ENCODE assay signal across 13 cellular contexts in the genomic region with DNA sequence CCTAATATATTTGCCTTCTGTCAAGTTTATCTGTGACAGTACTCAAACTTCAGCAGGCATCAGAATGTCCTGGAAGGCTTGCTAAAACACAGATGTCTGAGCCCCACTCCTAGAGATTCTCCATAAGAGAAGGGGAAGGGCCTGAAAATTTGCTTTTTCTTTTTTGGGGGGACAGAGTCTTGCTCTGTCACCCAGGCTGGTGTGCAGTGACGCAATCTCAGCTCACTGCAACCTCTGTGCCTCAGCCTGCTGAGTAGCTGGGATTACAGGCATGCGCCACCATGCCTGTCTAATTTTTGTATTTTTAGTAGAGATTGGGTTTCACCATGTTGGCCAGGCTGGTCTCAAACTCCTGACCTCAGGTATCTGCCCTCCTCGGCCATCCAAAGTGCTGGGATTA. TPM values are rescaled to one million over a fixed set of nuclear protein-coding genes. Genes with fewer than 3 reads are reported as not detected.
DNase-seq lines count a peak whose midpoint lies in the region; ATAC-seq and TF ChIP-seq lines count a peak whose summit lies in the region.
"Not testable (repeated sequence)": the region's sequence is repeated elsewhere in the genome, so short reads cannot be mapped to it uniquely, and the experiment has no call there.
"Had no signal": no experiment of that assay in that cellular context is flagged by ENCODE, and none has a peak within 500 bp of the region (broad histone marks: within the 10 kb centered on the region; RNA-seq: fewer than 3 reads in every experiment).

No MANE protein-coding gene starts in this region.

- H3K36me3 Mint-ChIP-seq in T-helper 17 cell (ENCODE audit: low read depth); dendritic cell treated with granulocyte-macrophage colony-stimulating factor and Interleukin-4, amounts not matched to agents 40 ng/mL and 50 ng/mL, for 4 days (ENCODE audit: low read depth): not testable (repeated sequence)

- not testable (repeated sequence) for H3K4me1 Mint-ChIP-seq in T-helper 17 cell
- H3K4me1 Mint-ChIP-seq in dendritic cell treated with granulocyte-macrophage colony-stimulating factor and Interleukin-4, amounts not matched to agents 40 ng/mL and 50 ng/mL, for 4 days (ENCODE audit: low read depth), result peaks cover 73% of the 10 kb centered on the region

- not testable (repeated sequence) for BruUV-seq in OCI-LY7 (replicated peaks; lab: Mats Ljungman, UMichigan)

- peak overlapping the region in 10 of 11 experiments; percentile 33 to 92 (median 85); a peak in 19 of 22 replicates for H3K4me2 ChIP-seq in BLaER1 treated with 17β-estradiol and CSF1 and Interleukin-3, amounts not matched to agents 10 nM and 100 nM
- not testable (repeated sequence) for H3K4me2 ChIP-seq in Loucy (ENCODE audit: low read depth, low read length, poor library complexity, severe bottlenecking)
- H3K4me2 ChIP-seq in OCI-LY7 (ENCODE audit: low read length), result peak overlapping the region; percentile 33

- H3F3A ChIP-seq in Loucy (ENCODE audit: low read depth), result not testable (repeated sequence)

- TF ChIP-seq POLR2A in spleen (IDR thresholded peaks at IDR 0.05), result not testable (repeated sequence)

- peak overlapping the region; percentile 58 for H2AFZ ChIP-seq in Loucy (ENCODE audit: low read length)
- H2AFZ ChIP-seq in OCI-LY7 (ENCODE audit: low read length), result peak overlapping the region; percentile 34; the same call in 1 of the 2 replicates

- DNase-seq in HL-60 (ENCODE audit: low read depth in 1 of 2, low spot score in 1 of 2), result peak in 1 of 2 experiments; percentile 41
- not testable (repeated sequence) for DNase-seq in OCI-LY7 (ENCODE audit: low spot score); T-helper 17 cell; lower lobe of right lung; spleen

- peak overlapping the region in 9 of 11 experiments; percentile 30 to 74 (median 52); a peak in 11 of 22 replicates for H3K9ac ChIP-seq in BLaER1 treated with 17β-estradiol and CSF1 and Interleukin-3, amounts not matched to agents 10 nM and 100 nM
- H3K9ac ChIP-seq in Loucy (ENCODE audit: low read depth, low read length, poor library complexity, severe bottlenecking), result not testable (repeated sequence)

- not testable (repeated sequence) for ATAC-seq in T-helper 17 cell, lower lobe of right lung

- peaks cover 0 to 16% (median 11%) of the 10 kb centered on the region in 11 experiments; a peak in 16 of 22 replicates for H3K9me3 ChIP-seq in BLaER1 treated with 17β-estradiol and CSF1 and Interleukin-3, amounts not matched to agents 10 nM and 100 nM (replicated peaks in 1 of 11)
- not testable (repeated sequence) for H3K9me3 ChIP-seq in Loucy (ENCODE audit: insufficient read depth, low read depth, low read length); OCI-LY7 (ENCODE audit: low read length); T-helper 17 cell (ENCODE audit: control insufficient read depth, low read length, poor library complexity, severe bottlenecking); lower lobe of right lung; spleen

- not testable (repeated sequence) for H3K4me3 ChIP-seq in BLaER1 treated with 17β-estradiol and CSF1 and Interleukin-3, amounts not matched to agents 10 nM and 100 nM; HL-60 (replicated peaks; ENCODE audit: insufficient read depth, low read length); Loucy (ENCODE audit: low read length, poor library complexity, severe bottlenecking); OCI-LY7 (ENCODE audit: low read depth, low read length, poor library complexity, severe bottlenecking); lower lobe of right lung
- H3K4me3 ChIP-seq in spleen, result peak overlapping the region in 1 of 8 donors; percentile 34

- H3K27me3 ChIP-seq in BLaER1 treated with 17β-estradiol and CSF1 and Interleukin-3, amounts not matched to agents 10 nM and 100 nM; HL-60 (ENCODE audit: insufficient read depth, poor library complexity, severe bottlenecking); Loucy (ENCODE audit: insufficient read depth, low read length, poor library complexity, severe bottlenecking): not testable (repeated sequence)
- H3K27me3 ChIP-seq in lower lobe of right lung (ENCODE audit: low read depth) (peaks cover 18% of the 10 kb centered on the region), spleen (replicated peaks in 1 of 7) (peaks cover 0 to 29% (median 0%) of the 10 kb centered on the region in 7 donors)

- H3K4me1 ChIP-seq in BLaER1 treated with 17β-estradiol and CSF1 and Interleukin-3, amounts not matched to agents 10 nM and 100 nM, result peaks cover 45 to 88% (median 77%) of the 10 kb centered on the region in 10 experiments
- not testable (repeated sequence) for H3K4me1 ChIP-seq in Loucy (ENCODE audit: insufficient read depth, low read length, poor library complexity, severe bottlenecking)
- peaks cover 52% of the 10 kb centered on the region for H3K4me1 ChIP-seq in OCI-LY7 (ENCODE audit: insufficient read depth, low read length, poor library complexity, severe bottlenecking)
- peaks cover 31% of the 10 kb centered on the region for H3K4me1 ChIP-seq in lower lobe of right lung
- peaks cover 21 to 95% (median 62%) of the 10 kb centered on the region in 6 donors for H3K4me1 ChIP-seq in spleen

- not testable (repeated sequence) for H3K79me2 ChIP-seq in Loucy (ENCODE audit: insufficient read depth, low read length); OCI-LY7 (ENCODE audit: insufficient read depth, low read depth, low read length)

- H3K9me3 Mint-ChIP-seq in dendritic cell treated with granulocyte-macrophage colony-stimulating factor and Interleukin-4, amounts not matched to agents 40 ng/mL and 50 ng/mL, for 4 days, result not testable (repeated sequence)

- CTCF ChIA-PET in OCI-LY7 (lab: Charles Lee; ENCODE audit: unreplicated experiment), result interaction anchor here (1.3 to 4.6 kb wide), 2 partner anchors 14 to 57 kb away, joined by 3 to 40 read pairs; no protein-coding TSS in a partner anchor

- TF ChIP-seq CTCF in HL-60 (IDR thresholded peaks at IDR 0.05; ENCODE audit: insufficient read depth, low read length); Loucy (conservative IDR thresholded peaks at IDR 0.05; ENCODE audit: low read length); OCI-LY7 (conservative IDR thresholded peaks at IDR 0.05; ENCODE audit: low read length); lower lobe of right lung (IDR thresholded peaks at IDR 0.05); spleen (IDR thresholded peaks at IDR 0.05 in 8 of 11, conservative IDR thresholded peaks at IDR 0.05 in 3 of 11): not testable (repeated sequence)

- POLR2A ChIA-PET in OCI-LY7 (lab: Charles Lee), result interaction anchor here (1.0 to 3.7 kb wide), 2 partner anchors 16 to 58 kb away, joined by 3 to 34 read pairs; no protein-coding TSS in a partner anchor

- H3K27ac Mint-ChIP-seq in T-helper 17 cell, result peak overlapping the region; percentile 32
- peak overlapping the region; percentile 69 for H3K27ac Mint-ChIP-seq in dendritic cell treated with granulocyte-macrophage colony-stimulating factor and Interleukin-4, amounts not matched to agents 40 ng/mL and 50 ng/mL, for 4 days

- H3K4me3 Mint-ChIP-seq in T-helper 17 cell; dendritic cell treated with granulocyte-macrophage colony-stimulating factor and Interleukin-4, amounts not matched to agents 40 ng/mL and 50 ng/mL, for 4 days: not testable (repeated sequence)

- H3K9me2 ChIP-seq in Loucy (replicated peaks; ENCODE audit: low read depth, low read length); OCI-LY7 (ENCODE audit: insufficient read depth, low read length): not testable (repeated sequence)

- intact Hi-C loops in OCI-LY7 (cut with micrococcal nuclease; ENCODE audit: unreplicated experiment); lower lobe of right lung (cut with DNase I): not testable (repeated sequence)
- intact Hi-C loops in dendritic cell treated with granulocyte-macrophage colony-stimulating factor and Interleukin-4, amounts not matched to agents 40 ng/mL and 50 ng/mL, for 4 days (cut with micrococcal nuclease), result loop anchor here (2.0 to 5.0 kb wide), 2 partner anchors 19 to 34 kb away; a partner anchor contains a TSS
- intact Hi-C loops in spleen (cut with DNase I; ENCODE audit: low total_unique reads), result loop anchor here (2.0 to 5.0 kb wide), 2 partner anchors 59 to 181 kb away; no protein-coding TSS in a partner anchor

- not testable (repeated sequence) for H3K36me3 ChIP-seq in BLaER1 treated with 17β-estradiol and CSF1 and Interleukin-3, amounts not matched to agents 10 nM and 100 nM; Loucy (ENCODE audit: insufficient read depth, low read length); OCI-LY7 (ENCODE audit: insufficient read depth, low read length); lower lobe of right lung
- H3K36me3 ChIP-seq in spleen, result peaks cover 0 to 25% (median 1%) of the 10 kb centered on the region in 6 donors

- peak overlapping the region in 10 of 11 experiments; percentile 68 to 96 (median 89); a peak in 19 of 22 replicates for H3K27ac ChIP-seq in BLaER1 treated with 17β-estradiol and CSF1 and Interleukin-3, amounts not matched to agents 10 nM and 100 nM
- H3K27ac ChIP-seq in HL-60 (replicated peaks) (peak overlapping the region; percentile 83), lower lobe of right lung (peak overlapping the region; percentile 18), spleen (peak overlapping the region in 7 of 8 donors; percentile 63 to 91 (median 81))
- not testable (repeated sequence) for H3K27ac ChIP-seq in OCI-LY7 (ENCODE audit: low read depth, low read length, poor library complexity, severe bottlenecking)

- H4K20me1 ChIP-seq in BLaER1 treated with 17β-estradiol and CSF1 and Interleukin-3, amounts not matched to agents 10 nM and 100 nM; Loucy (ENCODE audit: insufficient read depth, low read length, poor library complexity, severe bottlenecking); OCI-LY7 (ENCODE audit: insufficient read depth, low read length): not testable (repeated sequence)

- peaks cover 66% of the 10 kb centered on the region for H3K27me3 Mint-ChIP-seq in T-helper 17 cell
- not testable (repeated sequence) for H3K27me3 Mint-ChIP-seq in dendritic cell treated with granulocyte-macrophage colony-stimulating factor and Interleukin-4, amounts not matched to agents 40 ng/mL and 50 ng/mL, for 4 days

- WGBS in spleen, 5 donors, result 48 to 84% (median 65%) methylated on average over 3 of the region's 3 CpGs

RNA-seq across cellular contexts. Expression of a gene that starts 18.3 kb away (rescaled TPM):
- total RNA-seq in OCI-LY7 (2014; rRNA removed; shearing (Covaris generic)), result 0.19 TPM in 1 of 2 replicates, not detected in the other
- total RNA-seq in OCI-LY7 (2022) (2.2 and 3.2 TPM in 2 replicates), T-helper 17 cell (1 to 10 TPM; 1.3 to 7.5 TPM), lower lobe of right lung (99.9 TPM), spleen (100 to 1,000 TPM; 139 to 341 (median 155) TPM)
- 10 to 100 TPM; 44.3 to 76.4 (median 53.0) TPM for polyA plus RNA-seq in spleen
- total RNA-seq: Daoy, H4 had no signal
- polyA plus RNA-seq: CD8-positive, alpha-beta memory T cell; GM23338 had no signal

RNA-seq across cellular contexts. Expression of a gene that starts 23.5 kb away (rescaled TPM):
- not detected in 2 replicates for total RNA-seq in OCI-LY7 (2014; rRNA removed; shearing (Covaris generic))
- 0.92 and 1.4 TPM in 2 replicates for total RNA-seq in OCI-LY7 (2022)
- total RNA-seq in T-helper 17 cell, result not detected
- total RNA-seq in lower lobe of right lung, result 18.8 TPM
- 100 to 1,000 TPM in 5 of 7 donors, 10 to 100 TPM in 2; 64.8 to 186 (median 138) TPM for total RNA-seq in spleen
- 100 to 1,000 TPM in 1 of 3 donors, 10 to 100 TPM in 2; 27.6 to 158 (median 71.1) TPM for polyA plus RNA-seq in spleen
- total RNA-seq: CD4-positive, alpha-beta T cell; CD8-positive, alpha-beta memory T cell had no signal
- polyA plus RNA-seq: CD8-positive, alpha-beta memory T cell had no signal

Comparison
In these comparisons a context has a peak if more than half of its experiments do, and no peak if none do; other contexts are left out.
1. RNA of a gene that starts 18.3 kb away (total RNA-seq): 139 to 341 TPM in spleen and 99.9 TPM in lower lobe of right lung (single experiment); 1.3 to 7.5 TPM in T-helper 17 cell and 0.19 to 3.2 TPM in OCI-LY7; every median in the first group is over 10 times any median in the second.